1 cellular context compared by ENCODE assay signal in the genomic region with DNA sequence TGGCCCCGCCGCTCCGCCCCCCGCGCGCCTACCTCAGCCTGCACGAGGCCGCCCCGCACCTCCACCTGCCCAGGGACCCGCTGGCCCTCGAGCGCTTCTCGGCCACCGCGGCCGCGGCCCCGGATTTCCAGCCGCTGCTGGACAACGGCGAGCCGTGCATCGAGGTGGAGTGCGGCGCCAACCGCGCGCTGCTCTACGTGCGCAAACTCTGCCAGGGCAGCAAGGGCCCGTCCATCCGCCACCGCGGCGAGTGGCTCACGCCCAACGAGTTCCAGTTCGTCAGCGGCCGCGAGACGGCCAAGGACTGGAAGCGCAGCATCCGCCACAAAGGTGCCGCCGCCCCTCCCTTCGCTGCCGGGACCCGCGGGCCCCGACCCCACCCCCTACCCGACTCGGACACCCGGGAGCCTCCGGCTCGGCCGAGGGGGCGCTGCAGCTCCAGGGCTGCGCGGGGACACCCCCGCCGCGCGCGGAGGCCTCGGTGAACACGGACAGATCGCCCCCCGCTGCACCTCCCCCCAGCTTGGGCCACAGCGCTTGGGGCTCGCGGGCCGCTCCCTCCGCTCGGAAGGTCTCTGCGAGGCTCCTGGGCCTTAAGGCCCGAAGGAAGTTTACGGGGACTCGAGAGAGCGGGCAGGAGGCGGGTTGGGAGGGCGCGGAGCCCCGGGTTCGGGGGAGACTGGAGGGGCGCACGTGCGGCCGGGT.
TF ChIP-seq lines count a peak whose summit lies in the region.

No MANE protein-coding gene starts in this region.

TF ChIP-seq in GM23338, 12 proteins besides CTCF, POLR2A, EP300 and RAD21:
- TF ChIP-seq, protein P1, sequence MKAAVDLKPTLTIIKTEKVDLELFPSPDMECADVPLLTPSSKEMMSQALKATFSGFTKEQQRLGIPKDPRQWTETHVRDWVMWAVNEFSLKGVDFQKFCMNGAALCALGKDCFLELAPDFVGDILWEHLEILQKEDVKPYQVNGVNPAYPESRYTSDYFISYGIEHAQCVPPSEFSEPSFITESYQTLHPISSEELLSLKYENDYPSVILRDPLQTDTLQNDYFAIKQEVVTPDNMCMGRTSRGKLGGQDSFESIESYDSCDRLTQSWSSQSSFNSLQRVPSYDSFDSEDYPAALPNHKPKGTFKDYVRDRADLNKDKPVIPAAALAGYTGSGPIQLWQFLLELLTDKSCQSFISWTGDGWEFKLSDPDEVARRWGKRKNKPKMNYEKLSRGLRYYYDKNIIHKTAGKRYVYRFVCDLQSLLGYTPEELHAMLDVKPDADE (IDR thresholded peaks at IDR 0.05): no peak
- peak; percentile 97 for TF ChIP-seq EZH2phosphoT487 (IDR thresholded peaks at IDR 0.05; ENCODE audit: unreplicated experiment)
- no peak for TF ChIP-seq NANOG (IDR thresholded peaks at IDR 0.05; ENCODE audit: borderline replicate concordance)
- TF ChIP-seq, protein P2, sequence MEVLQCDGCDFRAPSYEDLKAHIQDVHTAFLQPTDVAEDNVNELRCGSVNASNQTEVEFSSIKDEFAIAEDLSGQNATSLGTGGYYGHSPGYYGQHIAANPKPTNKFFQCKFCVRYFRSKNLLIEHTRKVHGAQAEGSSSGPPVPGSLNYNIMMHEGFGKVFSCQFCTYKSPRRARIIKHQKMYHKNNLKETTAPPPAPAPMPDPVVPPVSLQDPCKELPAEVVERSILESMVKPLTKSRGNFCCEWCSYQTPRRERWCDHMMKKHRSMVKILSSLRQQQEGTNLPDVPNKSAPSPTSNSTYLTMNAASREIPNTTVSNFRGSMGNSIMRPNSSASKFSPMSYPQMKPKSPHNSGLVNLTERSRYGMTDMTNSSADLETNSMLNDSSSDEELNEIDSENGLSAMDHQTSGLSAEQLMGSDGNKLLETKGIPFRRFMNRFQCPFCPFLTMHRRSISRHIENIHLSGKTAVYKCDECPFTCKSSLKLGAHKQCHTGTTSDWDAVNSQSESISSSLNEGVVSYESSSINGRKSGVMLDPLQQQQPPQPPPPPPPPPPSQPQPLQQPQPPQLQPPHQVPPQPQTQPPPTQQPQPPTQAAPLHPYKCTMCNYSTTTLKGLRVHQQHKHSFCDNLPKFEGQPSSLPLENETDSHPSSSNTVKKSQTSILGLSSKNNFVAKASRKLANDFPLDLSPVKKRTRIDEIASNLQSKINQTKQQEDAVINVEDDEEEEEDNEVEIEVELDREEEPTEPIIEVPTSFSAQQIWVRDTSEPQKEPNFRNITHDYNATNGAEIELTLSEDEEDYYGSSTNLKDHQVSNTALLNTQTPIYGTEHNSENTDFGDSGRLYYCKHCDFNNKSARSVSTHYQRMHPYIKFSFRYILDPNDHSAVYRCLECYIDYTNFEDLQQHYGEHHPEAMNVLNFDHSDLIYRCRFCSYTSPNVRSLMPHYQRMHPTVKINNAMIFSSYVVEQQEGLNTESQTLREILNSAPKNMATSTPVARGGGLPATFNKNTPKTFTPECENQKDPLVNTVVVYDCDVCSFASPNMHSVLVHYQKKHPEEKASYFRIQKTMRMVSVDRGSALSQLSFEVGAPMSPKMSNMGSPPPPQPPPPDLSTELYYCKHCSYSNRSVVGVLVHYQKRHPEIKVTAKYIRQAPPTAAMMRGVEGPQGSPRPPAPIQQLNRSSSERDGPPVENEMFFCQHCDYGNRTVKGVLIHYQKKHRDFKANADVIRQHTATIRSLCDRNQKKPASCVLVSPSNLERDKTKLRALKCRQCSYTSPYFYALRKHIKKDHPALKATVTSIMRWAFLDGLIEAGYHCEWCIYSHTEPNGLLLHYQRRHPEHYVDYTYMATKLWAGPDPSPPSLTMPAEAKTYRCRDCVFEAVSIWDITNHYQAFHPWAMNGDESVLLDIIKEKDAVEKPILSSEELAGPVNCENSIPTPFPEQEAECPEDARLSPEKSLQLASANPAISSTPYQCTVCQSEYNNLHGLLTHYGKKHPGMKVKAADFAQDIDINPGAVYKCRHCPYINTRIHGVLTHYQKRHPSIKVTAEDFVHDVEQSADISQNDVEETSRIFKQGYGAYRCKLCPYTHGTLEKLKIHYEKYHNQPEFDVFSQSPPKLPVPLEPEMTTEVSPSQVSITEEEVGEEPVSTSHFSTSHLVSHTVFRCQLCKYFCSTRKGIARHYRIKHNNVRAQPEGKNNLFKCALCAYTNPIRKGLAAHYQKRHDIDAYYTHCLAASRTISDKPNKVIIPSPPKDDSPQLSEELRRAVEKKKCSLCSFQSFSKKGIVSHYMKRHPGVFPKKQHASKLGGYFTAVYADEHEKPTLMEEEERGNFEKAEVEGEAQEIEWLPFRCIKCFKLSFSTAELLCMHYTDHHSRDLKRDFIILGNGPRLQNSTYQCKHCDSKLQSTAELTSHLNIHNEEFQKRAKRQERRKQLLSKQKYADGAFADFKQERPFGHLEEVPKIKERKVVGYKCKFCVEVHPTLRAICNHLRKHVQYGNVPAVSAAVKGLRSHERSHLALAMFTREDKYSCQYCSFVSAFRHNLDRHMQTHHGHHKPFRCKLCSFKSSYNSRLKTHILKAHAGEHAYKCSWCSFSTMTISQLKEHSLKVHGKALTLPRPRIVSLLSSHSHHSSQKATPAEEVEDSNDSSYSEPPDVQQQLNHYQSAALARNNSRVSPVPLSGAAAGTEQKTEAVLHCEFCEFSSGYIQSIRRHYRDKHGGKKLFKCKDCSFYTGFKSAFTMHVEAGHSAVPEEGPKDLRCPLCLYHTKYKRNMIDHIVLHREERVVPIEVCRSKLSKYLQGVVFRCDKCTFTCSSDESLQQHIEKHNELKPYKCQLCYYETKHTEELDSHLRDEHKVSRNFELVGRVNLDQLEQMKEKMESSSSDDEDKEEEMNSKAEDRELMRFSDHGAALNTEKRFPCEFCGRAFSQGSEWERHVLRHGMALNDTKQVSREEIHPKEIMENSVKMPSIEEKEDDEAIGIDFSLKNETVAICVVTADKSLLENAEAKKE (CRISPR knock-in tag; IDR thresholded peaks at IDR 0.05): no peak
- no peak for TF ChIP-seq ZNF114 (CRISPR knock-in tag; IDR thresholded peaks at IDR 0.05)
- TF ChIP-seq JUNB (IDR thresholded peaks at IDR 0.05; ENCODE audit: unreplicated experiment): no peak
- no peak for TF ChIP-seq CREB1 (CRISPR knock-in tag; IDR thresholded peaks at IDR 0.05; ENCODE audit: low read depth)
- TF ChIP-seq ZNF331 (CRISPR knock-in tag; IDR thresholded peaks at IDR 0.05; ENCODE audit: low read depth): no peak
- TF ChIP-seq EZH2 (IDR thresholded peaks at IDR 0.05; ENCODE audit: low read depth, unreplicated experiment): peak; percentile 95
- no peak for TF ChIP-seq POLR2AphosphoS5 (IDR thresholded peaks at IDR 0.05; ENCODE audit: low read depth)
- TF ChIP-seq, protein P3, sequence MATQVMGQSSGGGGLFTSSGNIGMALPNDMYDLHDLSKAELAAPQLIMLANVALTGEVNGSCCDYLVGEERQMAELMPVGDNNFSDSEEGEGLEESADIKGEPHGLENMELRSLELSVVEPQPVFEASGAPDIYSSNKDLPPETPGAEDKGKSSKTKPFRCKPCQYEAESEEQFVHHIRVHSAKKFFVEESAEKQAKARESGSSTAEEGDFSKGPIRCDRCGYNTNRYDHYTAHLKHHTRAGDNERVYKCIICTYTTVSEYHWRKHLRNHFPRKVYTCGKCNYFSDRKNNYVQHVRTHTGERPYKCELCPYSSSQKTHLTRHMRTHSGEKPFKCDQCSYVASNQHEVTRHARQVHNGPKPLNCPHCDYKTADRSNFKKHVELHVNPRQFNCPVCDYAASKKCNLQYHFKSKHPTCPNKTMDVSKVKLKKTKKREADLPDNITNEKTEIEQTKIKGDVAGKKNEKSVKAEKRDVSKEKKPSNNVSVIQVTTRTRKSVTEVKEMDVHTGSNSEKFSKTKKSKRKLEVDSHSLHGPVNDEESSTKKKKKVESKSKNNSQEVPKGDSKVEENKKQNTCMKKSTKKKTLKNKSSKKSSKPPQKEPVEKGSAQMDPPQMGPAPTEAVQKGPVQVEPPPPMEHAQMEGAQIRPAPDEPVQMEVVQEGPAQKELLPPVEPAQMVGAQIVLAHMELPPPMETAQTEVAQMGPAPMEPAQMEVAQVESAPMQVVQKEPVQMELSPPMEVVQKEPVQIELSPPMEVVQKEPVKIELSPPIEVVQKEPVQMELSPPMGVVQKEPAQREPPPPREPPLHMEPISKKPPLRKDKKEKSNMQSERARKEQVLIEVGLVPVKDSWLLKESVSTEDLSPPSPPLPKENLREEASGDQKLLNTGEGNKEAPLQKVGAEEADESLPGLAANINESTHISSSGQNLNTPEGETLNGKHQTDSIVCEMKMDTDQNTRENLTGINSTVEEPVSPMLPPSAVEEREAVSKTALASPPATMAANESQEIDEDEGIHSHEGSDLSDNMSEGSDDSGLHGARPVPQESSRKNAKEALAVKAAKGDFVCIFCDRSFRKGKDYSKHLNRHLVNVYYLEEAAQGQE (IDR thresholded peaks at IDR 0.05; ENCODE audit: unreplicated experiment): no peak
